Comparison of ENCODE assay signal across 8 cellular contexts in genomic region chr21:34887729-34888568, GRCh38.
DNase-seq lines count a peak whose midpoint lies in the region; ATAC-seq, FAIRE-seq and TF ChIP-seq lines count a peak whose summit lies in the region.

No MANE protein-coding gene starts in this region.

- no peak for TF ChIP-seq CTCF in GM10248 (IDR thresholded peaks at IDR 0.05; ENCODE audit: control extremely low read depth, extremely low read depth, low read depth, missing control alignments)
- TF ChIP-seq CTCF in endothelial cell of umbilical vein (IDR thresholded peaks at IDR 0.05; ENCODE audit: extremely low read depth in 1 of 2, insufficient read depth in 1 of 2, low read depth in 1 of 2, low read length in 2 of 2) = no peak

- peak; percentile 83 for DNase-seq in GM10248 (ENCODE audit: extremely low spot score)
- DNase-seq in NCI-H774 (lab: John Stamatoyannopoulos, UW) = peak; percentile 39
- DNase-seq in activated CD8-positive, alpha-beta memory T cell treated with anti-CD3 and anti-CD28 coated beads, Interleukin-2, amount 10 ng/mL, durations not matched to agents 7 days and 5 days = peak; percentile 90
- DNase-seq in endothelial cell of umbilical vein (ENCODE audit: low read depth, low spot score) = peak; percentile 88
- DNase-seq in mucosa of gallbladder (ENCODE audit: low spot score) = peak; percentile 75
- DNase-seq in stimulated activated CD8-positive, alpha-beta memory T cell treated with anti-CD3 and anti-CD28 coated beads, Interleukin-2, amount 100 ng/mL, for 48 hours (ENCODE audit: low read depth in 2 of 2) = peak; percentile 78
- DNase-seq in NK-92 (lab: John Stamatoyannopoulos, UW; ENCODE audit: unreplicated experiment) = no peak

- H3K4me2 ChIP-seq in endothelial cell of umbilical vein (ENCODE audit: insufficient read depth, low read length) = peak overlapping the region; percentile 99

- intact Hi-C loops in endothelial cell of umbilical vein (cut with micrococcal nuclease) = loop anchor here (1.0 to 10.0 kb wide), 11 partner anchors 52 to 1045 kb away; partner anchors contain the start of gene RCAN1

- CTCF ChIA-PET in GM10248 (lab: Yijun Ruan, JAX) = interaction anchor here (0.9 to 4.2 kb wide), 10 partner anchors 9 to 512 kb away, joined by 3 to 22 read pairs (median 5); no protein-coding TSS in a partner anchor
- CTCF ChIA-PET in activated CD8-positive, alpha-beta memory T cell treated with anti-CD3 and anti-CD28 coated beads, Interleukin-2, amount 10 ng/mL, durations not matched to agents 7 days and 5 days (lab: Charles Lee) = interaction anchor here (0.7 to 8.4 kb wide), 21 partner anchors 11 to 569 kb away, joined by 3 to 128 read pairs (median 3); partner anchors contain the start of gene RUNX1
- CTCF ChIA-PET in endothelial cell of umbilical vein (lab: Charles Lee) = interaction anchor here (0.9 to 14.7 kb wide), 15 partner anchors 12 to 1052 kb away, joined by 3 to 249 read pairs (median 7); no protein-coding TSS in a partner anchor

- H3K27ac Mint-ChIP-seq in activated CD8-positive, alpha-beta memory T cell treated with anti-CD3 and anti-CD28 coated beads, Interleukin-2, amount 10 ng/mL, durations not matched to agents 7 days and 5 days = peak overlapping the region; percentile 92

- H4K20me1 ChIP-seq in endothelial cell of umbilical vein (replicated peaks; ENCODE audit: control insufficient read depth, extremely low read depth, insufficient read depth, low read length) = no peaks in the 10 kb centered on the region

- H3K4me3 Mint-ChIP-seq in activated CD8-positive, alpha-beta memory T cell treated with anti-CD3 and anti-CD28 coated beads, Interleukin-2, amount 10 ng/mL, durations not matched to agents 7 days and 5 days = peak overlapping the region; percentile 85

- H3K9ac ChIP-seq in endothelial cell of umbilical vein (replicated peaks; ENCODE audit: extremely low read depth, insufficient read depth, low read length) = peak overlapping the region; percentile 96

- dilution Hi-C loops in endothelial cell of umbilical vein (cut with MboI; ENCODE audit: extremely low pct_ligation_motif_present, low sequenced_read_pairs) = no loop called here

- H3K4me1 ChIP-seq in endothelial cell of umbilical vein (ENCODE audit: control insufficient read depth, extremely low read depth, insufficient read depth, low read length) = peaks cover 44% of the 10 kb centered on the region

- H3K9me1 ChIP-seq in endothelial cell of umbilical vein (replicated peaks; ENCODE audit: control insufficient read depth, extremely low read depth, insufficient read depth, low read length) = no peaks in the 10 kb centered on the region

- peak; percentile 27 for ATAC-seq in HG03025 (IDR thresholded peaks at IDR 0.05; ENCODE audit: low FRiP score, unreplicated experiment)
- ATAC-seq in activated CD8-positive, alpha-beta memory T cell treated with anti-CD3 and anti-CD28 coated beads, Interleukin-2, amount 10 ng/mL, durations not matched to agents 7 days and 5 days = peak; percentile 52

- POLR2A ChIA-PET in GM10248 (lab: Yijun Ruan, JAX) = interaction anchor here (0.8 to 1.2 kb wide), 3 partner anchors 86 to 163 kb away, joined by 3 to 4 read pairs (median 3); no protein-coding TSS in a partner anchor
- POLR2A ChIA-PET in endothelial cell of umbilical vein (lab: Charles Lee) = interaction anchor here (1.0 to 3.1 kb wide), 11 partner anchors 11 to 487 kb away, joined by 3 to 16 read pairs (median 6); no protein-coding TSS in a partner anchor

- no peaks in the 10 kb centered on the region for H3K36me3 ChIP-seq in endothelial cell of umbilical vein (ENCODE audit: control insufficient read depth in 2 of 2, extremely low read depth in 1 of 2, insufficient read depth in 2 of 2, low read length in 2 of 2)

- peaks cover 18 to 29% of the 10 kb centered on the region in 2 experiments for H3K27me3 ChIP-seq in endothelial cell of umbilical vein (ENCODE audit: control insufficient read depth in 2 of 2, insufficient read depth in 2 of 2, low read length in 2 of 2)

- peaks cover 9% of the 10 kb centered on the region for H3K36me3 Mint-ChIP-seq in activated CD8-positive, alpha-beta memory T cell treated with anti-CD3 and anti-CD28 coated beads, Interleukin-2, amount 10 ng/mL, durations not matched to agents 7 days and 5 days

- TF ChIP-seq POLR2A in endothelial cell of umbilical vein (IDR thresholded peaks at IDR 0.05; ENCODE audit: low read depth, low read length) = no peak

- H3K79me2 ChIP-seq in endothelial cell of umbilical vein (ENCODE audit: control insufficient read depth, insufficient read depth, low read length) = peaks cover 55% of the 10 kb centered on the region

- no peaks in the 10 kb centered on the region for H3K9me3 ChIP-seq in endothelial cell of umbilical vein (replicated peaks; ENCODE audit: control insufficient read depth, insufficient read depth, low read length)

- BruUV-seq in endothelial cell of umbilical vein (replicated peaks; lab: Mats Ljungman, UMichigan) = TSS peak; percentile 64

- peak overlapping the region; percentile 8 for H2AFZ ChIP-seq in endothelial cell of umbilical vein (ENCODE audit: low read depth, low read length)

- no peaks in the 10 kb centered on the region for H3K9me3 Mint-ChIP-seq in activated CD8-positive, alpha-beta memory T cell treated with anti-CD3 and anti-CD28 coated beads, Interleukin-2, amount 10 ng/mL, durations not matched to agents 7 days and 5 days (ENCODE audit: low read depth)

- peak overlapping the region; percentile 59 to 89 (median 80) for H3K4me3 ChIP-seq in endothelial cell of umbilical vein (replicated peaks in 1 of 3; ENCODE audit: insufficient read depth in 1 of 3, low read depth in 1 of 3, low read length in 3 of 3)

- H3K4me1 Mint-ChIP-seq in activated CD8-positive, alpha-beta memory T cell treated with anti-CD3 and anti-CD28 coated beads, Interleukin-2, amount 10 ng/mL, durations not matched to agents 7 days and 5 days = peaks cover 51% of the 10 kb centered on the region

- FAIRE-seq in endothelial cell of umbilical vein (lab: Jason Lieb, UNC) = peak; percentile 78

- H3K27me3 Mint-ChIP-seq in activated CD8-positive, alpha-beta memory T cell treated with anti-CD3 and anti-CD28 coated beads, Interleukin-2, amount 10 ng/mL, durations not matched to agents 7 days and 5 days = peaks cover 5% of the 10 kb centered on the region

- peak overlapping the region; percentile 88 for H3K27ac ChIP-seq in endothelial cell of umbilical vein (ENCODE audit: insufficient read depth, low read depth, low read length)

TF ChIP-seq in endothelial cell of umbilical vein, 7 proteins besides CTCF, POLR2A, EP300 and RAD21:
- TF ChIP-seq GATA2 (IDR thresholded peaks at IDR 0.05; ENCODE audit: insufficient read depth, insufficient read length, low read depth, low read length) (no peak), JUN (IDR thresholded peaks at IDR 0.05; ENCODE audit: borderline replicate concordance, insufficient read depth, insufficient read length, low read depth) (no peak), EZH2 (IDR thresholded peaks at IDR 0.05; ENCODE audit: borderline replicate concordance, low read depth, low read length, severe bottlenecking) (no peak), FOS (IDR thresholded peaks at IDR 0.05; ENCODE audit: borderline replicate concordance, insufficient read depth, low read length) (peak; percentile 87)
- TF ChIP-seq, protein P1, sequence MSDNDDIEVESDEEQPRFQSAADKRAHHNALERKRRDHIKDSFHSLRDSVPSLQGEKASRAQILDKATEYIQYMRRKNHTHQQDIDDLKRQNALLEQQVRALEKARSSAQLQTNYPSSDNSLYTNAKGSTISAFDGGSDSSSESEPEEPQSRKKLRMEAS (IDR thresholded peaks at IDR 0.05; ENCODE audit: insufficient read depth, insufficient read length) = no peak
